ENCODE assay signal across 13 cellular contexts in the genomic region with DNA sequence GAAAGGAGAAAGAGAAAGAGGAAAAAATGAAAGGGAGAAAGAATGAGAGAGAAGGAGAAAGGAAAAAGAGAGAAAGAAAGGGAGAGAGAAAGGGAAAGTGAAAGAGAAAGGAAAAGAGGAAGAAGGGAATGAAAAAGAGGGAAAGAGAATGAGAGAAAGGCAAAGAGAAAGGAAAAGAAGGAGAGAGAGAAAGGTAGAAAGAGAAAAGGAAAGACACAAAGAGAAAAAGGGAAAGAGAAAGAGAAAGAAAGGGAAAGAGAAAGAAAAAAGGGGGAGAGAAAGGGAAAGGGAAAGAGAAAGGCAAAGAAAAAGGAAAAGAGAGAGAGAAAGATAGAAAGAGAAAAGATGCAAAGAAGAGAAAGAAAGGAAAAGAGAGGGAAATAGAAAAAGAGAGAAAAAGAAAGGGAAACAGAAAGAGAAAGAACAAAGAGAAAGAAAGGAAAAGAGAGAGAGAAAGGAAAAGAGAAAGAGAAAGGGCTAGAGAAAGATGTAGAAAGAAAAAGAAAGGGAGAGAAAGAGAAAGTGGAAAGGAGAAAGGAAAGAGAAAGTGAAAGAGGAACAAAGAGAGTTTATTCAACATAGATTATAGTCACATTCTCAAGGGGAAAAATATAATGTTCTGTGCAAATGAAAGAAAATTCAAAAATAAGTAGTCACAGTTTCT.
DNase-seq lines count a peak whose midpoint lies in the region; ATAC-seq and TF ChIP-seq lines count a peak whose summit lies in the region.
"Had no signal": no experiment of that assay in that cellular context is flagged by ENCODE, and none has a peak within 500 bp of the region (broad histone marks: within the 10 kb centered on the region; RNA-seq: fewer than 3 reads in every experiment).

No MANE protein-coding gene starts in this region.

- H3K4me2 ChIP-seq in Loucy (ENCODE audit: low read depth, low read length, poor library complexity, severe bottlenecking): peak overlapping the region; percentile 93

- H3K27me3 Mint-ChIP-seq in activated CD8-positive, alpha-beta memory T cell treated with anti-CD3 and anti-CD28 coated beads, Interleukin-2, amount 10 ng/mL, durations not matched to agents 7 days and 5 days: peaks cover 26% of the 10 kb centered on the region
- H3K27me3 Mint-ChIP-seq in activated T-helper 1 cell treated with anti-CD3 and anti-CD28 coated beads, Interleukin-12 subunit alpha, Interleukin-12 subunit beta, Interleukin-2, Interleukin-4 antibody, amounts not matched to agents 30 ng/mL and 10 ng/mL and 1 ng/mL, durations not matched to agents 14 hours and 24 hours and 36 hours (ENCODE audit: insufficient read depth): peaks cover 18% of the 10 kb centered on the region
- no peaks in the 10 kb centered on the region for H3K27me3 Mint-ChIP-seq in neural crest cell (ENCODE audit: low read depth)

- DNase-seq in activated CD8-positive, alpha-beta memory T cell treated with anti-CD3 and anti-CD28 coated beads, Interleukin-2, amount 10 ng/mL, durations not matched to agents 7 days and 5 days: no peak
- DNase-seq in activated CD8-positive, alpha-beta memory T cell treated with anti-CD3 and anti-CD28 coated beads, Interleukin-2, amount 50 U/mL, for 48 hours: no peak
- no peak for DNase-seq in activated T-helper 1 cell treated with anti-CD3 and anti-CD28 coated beads, Interleukin-12 subunit alpha, Interleukin-12 subunit beta, Interleukin-2, Interleukin-4 antibody, amounts not matched to agents 30 ng/mL and 10 ng/mL and 1 ng/mL, durations not matched to agents 14 hours and 24 hours and 36 hours (ENCODE audit: low spot score)
- DNase-seq in neural crest cell (ENCODE audit: low read depth, low spot score) (no peak), amygdala (lab: John Stamatoyannopoulos, UW) (no peak), cerebellar nuclear complex (lab: John Stamatoyannopoulos, UW) (no peak)
- DNase-seq: glutamatergic neuron, NCI-H774, upper lobe of left lung had no signal

- peaks cover 7% of the 10 kb centered on the region; the same call in 1 of the 2 replicates for H3F3A ChIP-seq in Loucy (ENCODE audit: low read depth)

- ATAC-seq in activated CD8-positive, alpha-beta memory T cell treated with anti-CD3 and anti-CD28 coated beads, Interleukin-2, amount 10 ng/mL, durations not matched to agents 7 days and 5 days: peak; percentile 45
- ATAC-seq in GM19395 (IDR thresholded peaks at IDR 0.05; ENCODE audit: unreplicated experiment): no peak
- ATAC-seq: HepG2 had no signal

- H3K4me3 Mint-ChIP-seq in activated CD8-positive, alpha-beta memory T cell treated with anti-CD3 and anti-CD28 coated beads, Interleukin-2, amount 10 ng/mL, durations not matched to agents 7 days and 5 days: peak overlapping the region; percentile 61
- peak overlapping the region; percentile 43 for H3K4me3 Mint-ChIP-seq in activated T-helper 1 cell treated with anti-CD3 and anti-CD28 coated beads, Interleukin-12 subunit alpha, Interleukin-12 subunit beta, Interleukin-2, Interleukin-4 antibody, amounts not matched to agents 30 ng/mL and 10 ng/mL and 1 ng/mL, durations not matched to agents 14 hours and 24 hours and 36 hours
- no peak overlapping the region for H3K4me3 Mint-ChIP-seq in neural crest cell

- CTCF ChIA-PET in activated CD8-positive, alpha-beta memory T cell treated with anti-CD3 and anti-CD28 coated beads, Interleukin-2, amount 10 ng/mL, durations not matched to agents 7 days and 5 days (lab: Charles Lee): interaction anchor here (1.1 to 2.0 kb wide), 2 partner anchors 22 kb away, joined by 7 to 11 read pairs; no protein-coding TSS in a partner anchor

- no peaks in the 10 kb centered on the region for H3K27me3 ChIP-seq in Loucy (ENCODE audit: insufficient read depth, low read length, poor library complexity, severe bottlenecking)
- H3K27me3 ChIP-seq: SJSA1, upper lobe of left lung had no signal

- peak overlapping the region; percentile 66 for H3K9ac ChIP-seq in Loucy (ENCODE audit: low read depth, low read length, poor library complexity, severe bottlenecking)

- H3K9me3 Mint-ChIP-seq in activated CD8-positive, alpha-beta memory T cell treated with anti-CD3 and anti-CD28 coated beads, Interleukin-2, amount 10 ng/mL, durations not matched to agents 7 days and 5 days (ENCODE audit: low read depth): no peaks in the 10 kb centered on the region
- H3K9me3 Mint-ChIP-seq in activated T-helper 1 cell treated with anti-CD3 and anti-CD28 coated beads, Interleukin-12 subunit alpha, Interleukin-12 subunit beta, Interleukin-2, Interleukin-4 antibody, amounts not matched to agents 30 ng/mL and 10 ng/mL and 1 ng/mL, durations not matched to agents 14 hours and 24 hours and 36 hours: peaks cover 6% of the 10 kb centered on the region
- H3K9me3 Mint-ChIP-seq in neural crest cell: peaks cover 14% of the 10 kb centered on the region

- no peaks in the 10 kb centered on the region for H3K36me3 ChIP-seq in Loucy (ENCODE audit: insufficient read depth, low read length)
- H3K36me3 ChIP-seq: SJSA1, upper lobe of left lung had no signal

- H3K4me1 Mint-ChIP-seq in activated CD8-positive, alpha-beta memory T cell treated with anti-CD3 and anti-CD28 coated beads, Interleukin-2, amount 10 ng/mL, durations not matched to agents 7 days and 5 days: peaks cover 25% of the 10 kb centered on the region
- H3K4me1 Mint-ChIP-seq in activated T-helper 1 cell treated with anti-CD3 and anti-CD28 coated beads, Interleukin-12 subunit alpha, Interleukin-12 subunit beta, Interleukin-2, Interleukin-4 antibody, amounts not matched to agents 30 ng/mL and 10 ng/mL and 1 ng/mL, durations not matched to agents 14 hours and 24 hours and 36 hours (ENCODE audit: low read depth): peaks cover 18% of the 10 kb centered on the region
- H3K4me1 Mint-ChIP-seq in neural crest cell: no peaks in the 10 kb centered on the region

- H3K9me2 ChIP-seq in Loucy (replicated peaks; ENCODE audit: low read depth, low read length): no peaks in the 10 kb centered on the region

- TF ChIP-seq CTCF in Loucy (conservative IDR thresholded peaks at IDR 0.05; ENCODE audit: low read length) (no peak), neural crest cell (conservative IDR thresholded peaks at IDR 0.05) (no peak)

- no peaks in the 10 kb centered on the region for H3K9me3 ChIP-seq in Loucy (ENCODE audit: insufficient read depth, low read depth, low read length)
- H3K9me3 ChIP-seq: SJSA1, upper lobe of left lung had no signal

- peak overlapping the region; percentile 82 for H3K27ac Mint-ChIP-seq in activated CD8-positive, alpha-beta memory T cell treated with anti-CD3 and anti-CD28 coated beads, Interleukin-2, amount 10 ng/mL, durations not matched to agents 7 days and 5 days
- peak overlapping the region; percentile 38 for H3K27ac Mint-ChIP-seq in activated T-helper 1 cell treated with anti-CD3 and anti-CD28 coated beads, Interleukin-12 subunit alpha, Interleukin-12 subunit beta, Interleukin-2, Interleukin-4 antibody, amounts not matched to agents 30 ng/mL and 10 ng/mL and 1 ng/mL, durations not matched to agents 14 hours and 24 hours and 36 hours
- peak overlapping the region; percentile 46 for H3K27ac Mint-ChIP-seq in neural crest cell (ENCODE audit: unreplicated experiment)

- H2AFZ ChIP-seq in Loucy (ENCODE audit: low read length): peak overlapping the region; percentile 78

- H4K20me1 ChIP-seq in Loucy (ENCODE audit: insufficient read depth, low read length, poor library complexity, severe bottlenecking): no peaks in the 10 kb centered on the region

- peak overlapping the region; percentile 65 for H3K4me3 ChIP-seq in Loucy (ENCODE audit: low read length, poor library complexity, severe bottlenecking)
- H3K4me3 ChIP-seq: SJSA1, upper lobe of left lung had no signal

- no peaks in the 10 kb centered on the region for H3K79me2 ChIP-seq in Loucy (ENCODE audit: insufficient read depth, low read length)

- intact Hi-C loops in activated T-helper 1 cell treated with anti-CD3 and anti-CD28 coated beads, Interleukin-12 subunit alpha, Interleukin-12 subunit beta, Interleukin-2, Interleukin-4 antibody, amounts not matched to agents 30 ng/mL and 10 ng/mL and 1 ng/mL, durations not matched to agents 14 hours and 24 hours and 36 hours (cut with micrococcal nuclease): no loop called here

- peaks cover 40% of the 10 kb centered on the region for H3K4me1 ChIP-seq in Loucy (ENCODE audit: insufficient read depth, low read length, poor library complexity, severe bottlenecking)
- H3K4me1 ChIP-seq: SJSA1, upper lobe of left lung had no signal

- H3K36me3 Mint-ChIP-seq in activated CD8-positive, alpha-beta memory T cell treated with anti-CD3 and anti-CD28 coated beads, Interleukin-2, amount 10 ng/mL, durations not matched to agents 7 days and 5 days: peaks cover 6% of the 10 kb centered on the region
- H3K36me3 Mint-ChIP-seq in activated T-helper 1 cell treated with anti-CD3 and anti-CD28 coated beads, Interleukin-12 subunit alpha, Interleukin-12 subunit beta, Interleukin-2, Interleukin-4 antibody, amounts not matched to agents 30 ng/mL and 10 ng/mL and 1 ng/mL, durations not matched to agents 14 hours and 24 hours and 36 hours (ENCODE audit: low read depth): no peaks in the 10 kb centered on the region
- peaks cover 3% of the 10 kb centered on the region for H3K36me3 Mint-ChIP-seq in neural crest cell (ENCODE audit: low read depth)
